In genomic region chr6:134937426-134937825, GRCh38 we compare ENCODE assay signal across 22 cellular contexts. TPM values are rescaled to one million over a fixed set of nuclear protein-coding genes. Genes with fewer than 3 reads are reported as not detected.
A peak's percentile ranks its signal among the peaks of the same experiment; 100 is the strongest.
DNase-seq lines count a peak whose midpoint lies in the region; ATAC-seq and TF ChIP-seq lines count a peak whose summit lies in the region.
"Had no signal": no experiment of that assay in that cellular context is flagged by ENCODE, and none has a peak within 500 bp of the region (broad histone marks: within the 10 kb centered on the region; RNA-seq: fewer than 3 reads in every experiment).

No MANE protein-coding gene starts in this region.

- peaks cover 2% of the 10 kb centered on the region; the same call in 1 of the 2 replicates for H3K4me1 ChIP-seq in Panc1 (ENCODE audit: control insufficient read depth, insufficient read depth, low read length)
- peaks cover 0 to 22% (median 19%) of the 10 kb centered on the region in 4 donors for H3K4me1 ChIP-seq in esophagus muscularis mucosa
- H3K4me1 ChIP-seq: upper lobe of right lung had no signal

- no peaks in the 10 kb centered on the region for H3K9me3 Mint-ChIP-seq in nephron progenitor cell
- H3K9me3 Mint-ChIP-seq: stimulated activated naive CD8-positive, alpha-beta T cell treated with anti-CD3 and anti-CD28 coated beads, Interleukin-15, amount 100 ng/mL, for 72 hours had no signal

- peak overlapping the region; percentile 50 for H3K27ac Mint-ChIP-seq in nephron progenitor cell

- in situ Hi-C loops in Panc1 (cut with HindIII; ENCODE audit: low pct_unique_long_range_greater_than_20kb, low sequenced_read_pairs) = no loop called here

- ATAC-seq in Panc1 = peak; percentile 28; the same call in 1 of the 2 replicates
- ATAC-seq: left lobe of liver; sciatic nerve; stimulated activated naive CD8-positive, alpha-beta T cell treated with anti-CD3 and anti-CD28 coated beads, Interleukin-15, amount 100 ng/mL, for 72 hours; upper lobe of right lung had no signal

- TF ChIP-seq POLR2A in esophagus muscularis mucosa (IDR thresholded peaks at IDR 0.05; ENCODE audit: low read depth) = no peak

- 60% methylated on average over 5 of the region's 5 CpGs for WGBS in esophagus muscularis mucosa

- intact Hi-C loops in Panc1 (cut with micrococcal nuclease; ENCODE audit: unreplicated experiment) = no loop called here
- intact Hi-C loops in esophagus muscularis mucosa (cut with DNase I) = loop anchor here (5.0 kb wide), 3 partner anchors 55 to 765 kb away; no protein-coding TSS in a partner anchor

- TF ChIP-seq CTCF in AG10803 (conservative IDR thresholded peaks at IDR 0.05; ENCODE audit: low read length) = no peak
- no peak for TF ChIP-seq CTCF in Panc1 (IDR thresholded peaks at IDR 0.05)
- no peak for TF ChIP-seq CTCF in esophagus muscularis mucosa (IDR thresholded peaks at IDR 0.05)
- no peak for TF ChIP-seq CTCF in nephron progenitor cell (IDR thresholded peaks at IDR 0.05)

- H3K27me3 Mint-ChIP-seq in nephron progenitor cell (ENCODE audit: low read depth, poor library complexity) = peaks cover 7% of the 10 kb centered on the region
- H3K27me3 Mint-ChIP-seq: stimulated activated naive CD8-positive, alpha-beta T cell treated with anti-CD3 and anti-CD28 coated beads, Interleukin-15, amount 100 ng/mL, for 72 hours had no signal

- H3K4me3 ChIP-seq in AG10803 (ENCODE audit: low read length) = no peak overlapping the region
- H3K4me3 ChIP-seq in Panc1 (ENCODE audit: low read depth in 2 of 2, low read length in 2 of 2) = no peak overlapping the region
- H3K4me3 ChIP-seq in esophagus muscularis mucosa = no peak overlapping the region
- H3K4me3 ChIP-seq: upper lobe of right lung had no signal

- CTCF ChIA-PET in Panc1 (lab: Charles Lee) = no interaction called here

- H3K4me3 Mint-ChIP-seq in nephron progenitor cell = no peak overlapping the region
- H3K4me3 Mint-ChIP-seq: stimulated activated naive CD8-positive, alpha-beta T cell treated with anti-CD3 and anti-CD28 coated beads, Interleukin-15, amount 100 ng/mL, for 72 hours had no signal

- POLR2A ChIA-PET in Panc1 (lab: Charles Lee) = no interaction called here

- no peak for TF ChIP-seq EP300 in esophagus muscularis mucosa (IDR thresholded peaks at IDR 0.05)

- H3K27me3 ChIP-seq in Panc1 (ENCODE audit: control insufficient read depth, insufficient read depth, low read length) (no peaks in the 10 kb centered on the region), esophagus muscularis mucosa (no peaks in the 10 kb centered on the region)
- H3K27me3 ChIP-seq: upper lobe of right lung had no signal

- H3K27ac ChIP-seq in Panc1 (ENCODE audit: low read length) (peak overlapping the region; percentile 46), esophagus muscularis mucosa (replicated peaks in 1 of 4) (peak overlapping the region in 2 of 4 donors; percentile 34 to 52)
- H3K27ac ChIP-seq: HL-60, upper lobe of right lung had no signal

- BruUV-seq in Panc1 (replicated peaks; lab: Mats Ljungman, UMichigan) = no TSS peak

- H3K36me3 ChIP-seq in Panc1 (ENCODE audit: control insufficient read depth, insufficient read depth, low read length) = no peaks in the 10 kb centered on the region
- H3K36me3 ChIP-seq in esophagus muscularis mucosa = peaks cover 0 to 8% (median 0%) of the 10 kb centered on the region in 4 donors
- H3K36me3 ChIP-seq: upper lobe of right lung had no signal

- H3K9me3 ChIP-seq in Panc1 (ENCODE audit: control insufficient read depth, insufficient read depth, low read depth, low read length) (no peaks in the 10 kb centered on the region), esophagus muscularis mucosa (no peaks in the 10 kb centered on the region)
- H3K9me3 ChIP-seq: upper lobe of right lung had no signal

- H3K4me1 Mint-ChIP-seq in nephron progenitor cell = peaks cover 22% of the 10 kb centered on the region

- no peaks in the 10 kb centered on the region for H3K36me3 Mint-ChIP-seq in nephron progenitor cell (ENCODE audit: low read depth)

- DNase-seq in AG10803 (ENCODE audit: low read depth) (peak; percentile 59), Panc1 (ENCODE audit: low read depth, low spot score) (no peak), esophagus muscularis mucosa (ENCODE audit: extremely low spot score) (peak; percentile 84), nephron progenitor cell (no peak), NCI-H446 treated with DMSO at 0.1 percent for 48 hours (lab: John Stamatoyannopoulos, UW) (no peak), dermis blood vessel endothelial cell (no peak), NCI-H1105 (lab: John Stamatoyannopoulos, UW) (no peak), A172 (ENCODE audit: low spot score) (no peak)
- DNase-seq: activated CD4-positive, alpha-beta T cell treated with anti-CD3 and anti-CD28 coated beads, Interleukin-2, amount 50 U/mL, for 1 hour; activated T-cell treated with anti-CD3 and anti-CD28 coated beads for 4 hours; aorta; COR-L47; foreskin melanocyte; H7; NCI-H2029 treated with DMSO at 0.1 percent for 48 hours; NCI-H526 treated with DMSO at 0.1 percent for 48 hours; stimulated activated CD4-positive, alpha-beta T cell treated with anti-CD3 and anti-CD28 coated beads, Interleukin-2, amount 100 ng/mL, for 24 hours; stimulated activated naive CD8-positive, alpha-beta T cell treated with anti-CD3 and anti-CD28 coated beads, Interleukin-15, amount 100 ng/mL, for 72 hours; upper lobe of right lung had no signal

RNA-seq across cellular contexts. Expression of gene ALDH8A1, which starts 12.5 kb away (rescaled TPM):
- total RNA-seq in Panc1 (2021; ENCODE audit: unreplicated experiment) (not detected), esophagus muscularis mucosa (1 to 10 TPM; 1.2 to 5.0 (median 2.0) TPM), dermis blood vessel endothelial cell (0.37 and 0.51 TPM in 2 replicates)
- not detected for polyA plus RNA-seq in Panc1 (2012; ENCODE audit: insufficient read length)
- total RNA-seq in A172 (2014; rRNA removed; shearing (Covaris generic)) = 0.69 and 0.77 TPM in 2 replicates

Comparison
In these comparisons a context has a peak if more than half of its experiments do, and no peak if none do; other contexts are left out.
1. DNase-seq: peak in AG10803 (single experiment) and esophagus muscularis mucosa (single experiment); none in Panc1 (single experiment), nephron progenitor cell (single experiment), NCI-H446 treated with DMSO at 0.1 percent for 48 hours (single experiment), dermis blood vessel endothelial cell (single experiment), NCI-H1105 (single experiment) and A172 (single experiment).